Comparison of ENCODE assay signal across 28 cellular contexts in the genomic region with DNA sequence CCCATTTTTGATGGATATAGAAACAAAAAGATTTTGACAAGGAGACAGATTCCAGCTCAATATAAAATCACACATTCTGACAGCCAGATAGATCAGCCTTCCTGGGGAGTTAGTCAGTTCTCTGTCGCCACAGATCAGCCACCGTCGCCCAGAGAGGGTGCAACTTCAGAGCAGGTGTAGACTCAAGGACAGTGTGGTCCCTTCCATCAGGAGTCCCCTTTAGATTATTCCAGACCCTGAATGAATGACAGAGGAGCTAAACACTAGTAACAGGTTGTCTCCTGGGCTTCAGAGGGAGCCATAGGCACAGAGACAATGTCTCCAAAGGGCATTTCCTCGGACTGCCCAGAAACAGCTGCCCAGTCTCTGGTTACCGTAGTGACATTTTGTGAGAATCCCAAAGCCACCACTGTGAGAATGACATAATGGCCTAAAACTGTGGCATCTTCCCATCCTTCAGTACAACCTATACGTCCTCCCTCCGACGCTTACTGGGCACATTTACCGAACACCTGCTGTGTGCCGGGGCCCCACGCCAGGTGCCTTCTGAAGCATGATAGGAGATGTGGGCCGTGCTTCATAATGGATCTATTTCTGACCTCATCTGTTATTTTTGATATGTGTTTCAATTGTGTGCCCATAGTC. TPM values are rescaled to one million over a fixed set of nuclear protein-coding genes. Genes with fewer than 3 reads are reported as not detected.
DNase-seq lines count a peak whose midpoint lies in the region; ATAC-seq and TF ChIP-seq lines count a peak whose summit lies in the region.
"Had no signal": no experiment of that assay in that cellular context is flagged by ENCODE, and none has a peak within 500 bp of the region (broad histone marks: within the 10 kb centered on the region; RNA-seq: fewer than 3 reads in every experiment).

No MANE protein-coding gene starts in this region.

- H3K18ac ChIP-seq in trophoblast cell (ENCODE audit: low read length) = no peak overlapping the region

- no peak overlapping the region for H2AFZ ChIP-seq in trophoblast cell (ENCODE audit: insufficient read depth, low read length, poor library complexity)

- no CpG with 5 or more reads among the region's 12 CpGs for WGBS in trophoblast cell (ENCODE audit: extremely low coverage, insufficient coverage, insufficient read length)

- H3K4ac ChIP-seq in trophoblast cell (ENCODE audit: low read depth, low read length) = no peak overlapping the region

- H3K27me3 ChIP-seq in trophoblast cell (ENCODE audit: insufficient read depth, low read length) = no peaks in the 10 kb centered on the region
- H3K27me3 ChIP-seq: ovary, thyroid gland had no signal

- H2BK120ac ChIP-seq in trophoblast cell (ENCODE audit: insufficient read depth, low read length, poor library complexity) = no peak overlapping the region

- no peak overlapping the region for H3K4me2 ChIP-seq in trophoblast cell (ENCODE audit: low read length)
- H3K4me2 ChIP-seq: SK-N-SH had no signal

- no peak overlapping the region for H4K12ac ChIP-seq in trophoblast cell (ENCODE audit: low read depth, low read length)

- DNase-seq in DMS153 (lab: John Stamatoyannopoulos, UW) = peak; percentile 22
- DNase-seq in DMS153 treated with DMSO at 0.1 percent for 48 hours (lab: John Stamatoyannopoulos, UW; ENCODE audit: unreplicated experiment) = no peak
- DNase-seq in NCI-H1417 treated with DMSO at 0.1 percent for 48 hours (lab: John Stamatoyannopoulos, UW) = peak; percentile 21
- peak; percentile 70 for DNase-seq in NCI-H510A treated with DMSO at 0.1 percent for 48 hours (lab: John Stamatoyannopoulos, UW)
- DNase-seq in trophoblast cell = no peak
- DNase-seq in mucosa of descending colon = no peak
- no peak for DNase-seq in stimulated activated naive CD4-positive, alpha-beta T cell (lab: John Stamatoyannopoulos, UW)
- no peak for DNase-seq in superior temporal gyrus (ENCODE audit: extremely low spot score)
- DNase-seq: activated CD4-positive, alpha-beta T cell treated with anti-CD3 and anti-CD28 coated beads for 4 hours; activated CD8-positive, alpha-beta memory T cell treated with anti-CD3 and anti-CD28 coated beads, Interleukin-2, amount 10 ng/mL, durations not matched to agents 7 days and 5 days; activated naive CD4-positive, alpha-beta T cell treated with anti-CD3 and anti-CD28 coated beads, Interleukin-2, amount 50 U/mL, for 16 hours; amygdala; cortex of kidney; endodermal cell; hypothalamus; IMR-90; midbrain; NCI-H1436; NCI-H524 treated with DMSO at 0.1 percent for 48 hours; ovary; SK-N-SH; stimulated activated CD4-positive, alpha-beta T cell treated with anti-CD3 and anti-CD28 coated beads, Interleukin-4, amount 100 ng/mL, for 4 hours; stimulated activated naive CD4-positive, alpha-beta T cell treated with Interleukin-2 at 50 U/mL for 16 hours; T-helper 2 cell; thyroid gland had no signal

- no peak overlapping the region for H3K4me3 ChIP-seq in trophoblast cell (ENCODE audit: low read depth, low read length)
- no peak overlapping the region for H3K4me3 ChIP-seq in mucosa of descending colon
- H3K4me3 ChIP-seq: ovary, thyroid gland had no signal

- TF ChIP-seq CTCF in mucosa of descending colon (IDR thresholded peaks at IDR 0.05) = no peak

- H3K79me1 ChIP-seq in trophoblast cell (ENCODE audit: low read length) = peaks cover 4% of the 10 kb centered on the region

- no peak overlapping the region for H3K23ac ChIP-seq in trophoblast cell (ENCODE audit: low read length)

- no peak for ATAC-seq in mucosa of descending colon
- ATAC-seq: activated CD8-positive, alpha-beta memory T cell treated with anti-CD3 and anti-CD28 coated beads, Interleukin-2, amount 10 ng/mL, durations not matched to agents 7 days and 5 days; left lobe of liver; natural killer cell treated with Interleukin-12 subunit alpha and Interleukin-12 subunit beta and Interleukin-15 and Interleukin-18, amount 100 ng/mL, for 72 hours had no signal

- no peaks in the 10 kb centered on the region for H3K79me2 ChIP-seq in trophoblast cell (ENCODE audit: control insufficient read depth, insufficient read depth, low read length, poor library complexity)

- no peak overlapping the region for H4K8ac ChIP-seq in trophoblast cell (ENCODE audit: low read depth, low read length)

- no peak overlapping the region for H4K91ac ChIP-seq in trophoblast cell (ENCODE audit: low read depth, low read length)

- H3K9me3 ChIP-seq in trophoblast cell (ENCODE audit: insufficient read depth, low read depth, low read length) = no peaks in the 10 kb centered on the region
- H3K9me3 ChIP-seq in mucosa of descending colon = no peaks in the 10 kb centered on the region
- H3K9me3 ChIP-seq: ovary, SK-N-SH, thyroid gland had no signal

- intact Hi-C loops in mucosa of descending colon (cut with DNase I, micrococcal nuclease) = no loop called here

- H2BK12ac ChIP-seq in trophoblast cell (ENCODE audit: low read length) = no peak overlapping the region

- no peak overlapping the region for H2BK5ac ChIP-seq in trophoblast cell (ENCODE audit: low read depth, low read length, poor library complexity)

- H3K36me3 ChIP-seq in trophoblast cell (ENCODE audit: control insufficient read depth in 1 of 2, insufficient read depth in 2 of 2, low read length in 2 of 2) (no peaks in the 10 kb centered on the region), mucosa of descending colon (ENCODE audit: low read depth) (no peaks in the 10 kb centered on the region)
- H3K36me3 ChIP-seq: ovary, thyroid gland had no signal

- H3K4me1 ChIP-seq in trophoblast cell (ENCODE audit: control insufficient read depth in 1 of 2, insufficient read depth in 2 of 2, low read length in 2 of 2) = peaks cover under 1 to 7% of the 10 kb centered on the region in 2 experiments
- H3K4me1 ChIP-seq in mucosa of descending colon (ENCODE audit: low read depth) = no peaks in the 10 kb centered on the region

- H3K27ac ChIP-seq in trophoblast cell (ENCODE audit: low read depth, low read length) = no peak overlapping the region
- H3K27ac ChIP-seq: 22Rv1, ovary, thyroid gland had no signal

- peak overlapping the region; percentile 32 for H3K9ac ChIP-seq in trophoblast cell (ENCODE audit: low read length)
- H3K9ac ChIP-seq: SK-N-SH had no signal

- no peak overlapping the region for H3K14ac ChIP-seq in trophoblast cell (ENCODE audit: low read length)

- H2AK5ac ChIP-seq in trophoblast cell (ENCODE audit: low read length) = no peak overlapping the region

RNA-seq across cellular contexts. Expression of gene SLC2A8, which starts 47.4 kb away (rescaled TPM):
- polyA plus RNA-seq in trophoblast cell (2013) = 31.3 and 31.4 TPM in 2 replicates
- total RNA-seq in mucosa of descending colon = 10 to 100 TPM; 17.3 to 60.1 (median 23.0) TPM

Comparison
In these comparisons a context has a peak if more than half of its experiments do, and no peak if none do; other contexts are left out.
1. DNase-seq: peak in DMS153 (single experiment), NCI-H1417 treated with DMSO at 0.1 percent for 48 hours (single experiment) and NCI-H510A treated with DMSO at 0.1 percent for 48 hours (single experiment); none in DMS153 treated with DMSO at 0.1 percent for 48 hours (single experiment), trophoblast cell (0 of 2), mucosa of descending colon (0 of 3), stimulated activated naive CD4-positive, alpha-beta T cell (0 of 6) and superior temporal gyrus (single experiment).